8 cellular contexts compared by ENCODE assay signal in the genomic region with DNA sequence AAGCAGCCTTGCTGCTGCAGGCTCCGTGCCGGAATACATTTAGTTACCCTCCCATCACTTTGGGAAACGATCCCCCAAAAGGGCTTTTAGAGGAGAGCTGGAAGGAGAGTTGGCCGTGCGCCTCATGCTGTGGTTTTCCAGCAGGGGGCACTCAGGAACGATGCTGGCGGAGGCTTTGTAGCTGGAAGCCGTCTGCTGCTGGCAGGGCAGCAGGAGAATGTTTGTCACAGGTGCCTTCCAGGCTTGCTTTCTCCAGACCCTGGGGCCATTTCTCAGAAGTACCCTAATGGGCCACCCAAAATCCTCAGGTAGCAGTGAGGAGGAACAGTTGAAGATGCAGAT. TPM values are rescaled to one million over a fixed set of nuclear protein-coding genes. Genes with fewer than 3 reads are reported as not detected.
DNase-seq lines count a peak whose midpoint lies in the region; ATAC-seq and TF ChIP-seq lines count a peak whose summit lies in the region.

No MANE protein-coding gene starts in this region.

- peaks cover 18 to 70% (median 56%) of the 10 kb centered on the region in 4 donors for H3K36me3 ChIP-seq in esophagus muscularis mucosa
- peaks cover 0 to 14% of the 10 kb centered on the region in 2 donors for H3K36me3 ChIP-seq in vagina
- H3K36me3 ChIP-seq in effector memory CD4-positive, alpha-beta T cell (ENCODE audit: control insufficient read depth, insufficient read depth, low read length), result peaks cover 44% of the 10 kb centered on the region

- H3K4me3 Mint-ChIP-seq in neural crest cell, result no peak overlapping the region

- H3K4me1 Mint-ChIP-seq in neural crest cell, result peaks cover 25% of the 10 kb centered on the region

- H3K27ac ChIP-seq in esophagus muscularis mucosa (replicated peaks in 1 of 4) (no peak overlapping the region), vagina (no peak overlapping the region)
- no peak overlapping the region for H3K27ac ChIP-seq in effector memory CD4-positive, alpha-beta T cell (ENCODE audit: insufficient read depth, low read length, poor library complexity, severe bottlenecking)

- H3K27me3 ChIP-seq in esophagus muscularis mucosa (no peaks in the 10 kb centered on the region), vagina (no peaks in the 10 kb centered on the region)
- H3K27me3 ChIP-seq in effector memory CD4-positive, alpha-beta T cell (replicated peaks; ENCODE audit: control insufficient read depth, insufficient read depth, low read length, poor library complexity, severe bottlenecking), result no peaks in the 10 kb centered on the region

- DNase-seq in GM03348 (ENCODE audit: low spot score), result peak; percentile 76
- DNase-seq in NCI-H1105 treated with DMSO at 0.1 percent for 48 hours (lab: John Stamatoyannopoulos, UW), result peak; percentile 46
- DNase-seq in activated CD4-positive, alpha-beta T cell treated with anti-CD3 and anti-CD28 coated beads, Interleukin-2, amount 50 U/mL, for 4 hours, result peak; percentile 34 to 46
- DNase-seq in esophagus muscularis mucosa (ENCODE audit: extremely low spot score), result no peak
- peak; percentile 73 for DNase-seq in neural crest cell (ENCODE audit: low read depth, low spot score)
- no peak for DNase-seq in vagina (ENCODE audit: extremely low spot score in 2 of 2)
- no peak for DNase-seq in effector memory CD4-positive, alpha-beta T cell

- no peaks in the 10 kb centered on the region for H3K36me3 Mint-ChIP-seq in neural crest cell (ENCODE audit: low read depth)

- H3K4me3 ChIP-seq in esophagus muscularis mucosa, result no peak overlapping the region
- no peak overlapping the region for H3K4me3 ChIP-seq in vagina
- no peak overlapping the region for H3K4me3 ChIP-seq in effector memory CD4-positive, alpha-beta T cell (ENCODE audit: insufficient read depth, low read depth, low read length, poor library complexity, severe bottlenecking)

- no peak for TF ChIP-seq EP300 in esophagus muscularis mucosa (IDR thresholded peaks at IDR 0.05)

- TF ChIP-seq POLR2A in esophagus muscularis mucosa (IDR thresholded peaks at IDR 0.05; ENCODE audit: low read depth), result no peak
- TF ChIP-seq POLR2A in vagina (IDR thresholded peaks at IDR 0.05), result no peak

- no peak for ATAC-seq in GM21423 (IDR thresholded peaks at IDR 0.05; ENCODE audit: unreplicated experiment)

- H3K27ac Mint-ChIP-seq in neural crest cell (ENCODE audit: unreplicated experiment), result peak overlapping the region; percentile 76

- H3K9me3 ChIP-seq in esophagus muscularis mucosa, result no peaks in the 10 kb centered on the region
- no peaks in the 10 kb centered on the region for H3K9me3 ChIP-seq in vagina
- no peaks in the 10 kb centered on the region for H3K9me3 ChIP-seq in effector memory CD4-positive, alpha-beta T cell (ENCODE audit: control insufficient read depth, low read length)

- peak; percentile 40 to 65 (median 50) for TF ChIP-seq CTCF in esophagus muscularis mucosa (IDR thresholded peaks at IDR 0.05)
- TF ChIP-seq CTCF in neural crest cell (conservative IDR thresholded peaks at IDR 0.05), result peak; percentile 77
- TF ChIP-seq CTCF in vagina (IDR thresholded peaks at IDR 0.05), result peak in 2 of 3 experiments; percentile 25 to 49

- H3K27me3 Mint-ChIP-seq in neural crest cell (ENCODE audit: low read depth), result no peaks in the 10 kb centered on the region

- no peaks in the 10 kb centered on the region for H3K9me3 Mint-ChIP-seq in neural crest cell

- WGBS in esophagus muscularis mucosa, result 31% methylated on average over 5 of the region's 8 CpGs

- H3K4me1 ChIP-seq in esophagus muscularis mucosa (peaks cover 0 to 23% (median 7%) of the 10 kb centered on the region in 4 donors), vagina (peaks cover 29% of the 10 kb centered on the region)
- no peaks in the 10 kb centered on the region for H3K4me1 ChIP-seq in effector memory CD4-positive, alpha-beta T cell (ENCODE audit: control insufficient read depth, insufficient read depth, low read length, poor library complexity, severe bottlenecking)

- intact Hi-C loops in esophagus muscularis mucosa (cut with DNase I) (no loop called here), vagina (cut with DNase I) (no loop called here)

RNA-seq across cellular contexts. Expression of gene CABP7, which starts 30.0 kb away (rescaled TPM):
- total RNA-seq in esophagus muscularis mucosa (under 1 TPM; under 0.01 to 0.99 (median 0.54) TPM), neural crest cell (not detected in 2 replicates), vagina (not detected)

Comparison
In these comparisons a context has a peak if more than half of its experiments do, and no peak if none do; other contexts are left out.
1. DNase-seq: peak in GM03348 (single experiment), NCI-H1105 treated with DMSO at 0.1 percent for 48 hours (single experiment), activated CD4-positive, alpha-beta T cell treated with anti-CD3 and anti-CD28 coated beads, Interleukin-2, amount 50 U/mL, for 4 hours (2 of 2) and neural crest cell (single experiment); none in esophagus muscularis mucosa (single experiment), vagina (0 of 2) and effector memory CD4-positive, alpha-beta T cell (0 of 3).
2. Peak in every context shown above with its lines, with median percentiles within 50 percentile points of each other: CTCF ChIP-seq.